In the genomic region with DNA sequence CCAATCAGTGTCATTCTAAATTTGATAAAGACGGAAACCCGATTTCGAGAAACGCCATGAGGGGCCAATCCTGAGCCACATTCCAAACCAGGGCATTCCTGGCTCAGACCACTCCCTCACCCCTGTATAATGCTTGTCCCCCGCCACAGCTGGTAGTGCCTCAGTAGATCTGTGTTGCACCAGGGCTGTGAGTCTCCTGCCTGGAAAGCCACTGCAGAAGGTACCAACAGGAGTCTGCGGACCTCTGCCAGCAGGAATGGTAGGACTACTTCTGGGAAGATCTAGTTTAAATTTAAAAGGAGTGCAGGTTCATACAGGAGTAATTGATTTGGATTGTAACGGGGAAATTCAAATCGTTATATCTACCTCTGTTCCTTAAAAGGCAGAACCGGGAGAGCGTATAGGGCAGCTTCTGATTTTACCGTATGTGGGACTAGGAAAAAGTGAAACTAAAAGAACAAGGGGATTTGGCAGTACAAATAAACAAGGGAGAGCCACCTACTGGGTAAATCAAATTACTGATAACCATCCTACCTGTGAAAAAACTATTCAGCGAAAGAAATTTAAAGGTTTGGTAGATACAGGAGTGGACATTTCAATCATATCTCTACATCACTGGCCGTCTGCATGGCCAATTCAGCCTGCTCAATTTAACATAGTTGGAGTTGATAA, we compare ENCODE assay signal across 33 cellular contexts. TPM values are rescaled to one million over a fixed set of nuclear protein-coding genes. Genes with fewer than 3 reads are reported as not detected.
DNase-seq lines count a peak whose midpoint lies in the region; ATAC-seq and TF ChIP-seq lines count a peak whose summit lies in the region.
"Had no signal": no experiment of that assay in that cellular context is flagged by ENCODE, and none has a peak within 500 bp of the region (broad histone marks: within the 10 kb centered on the region; RNA-seq: fewer than 3 reads in every experiment).

No MANE protein-coding gene starts in this region.

- BruUV-seq in PC-9 (replicated peaks; lab: Mats Ljungman, UMichigan), result no TSS peak

- H3K27me3 ChIP-seq in PC-9 (ENCODE audit: insufficient read depth, low read depth) (0 out of 2 replicates have a peak, but pooled peaks cover 11% of the 10 kb centered on the region), subcutaneous abdominal adipose tissue (ENCODE audit: control insufficient read depth in 5 of 5, insufficient read depth in 4 of 5, low read length in 5 of 5) (no peaks in the 10 kb centered on the region)
- H3K27me3 ChIP-seq: neural progenitor cell, pancreas, uterus had no signal

- POLR2A ChIA-PET in PC-9 (lab: Charles Lee; ENCODE audit: unreplicated experiment), result no interaction called here
- POLR2A ChIA-PET in T-cell (lab: Charles Lee), result no interaction called here

- peak overlapping the region; percentile 68 for H3K4me2 ChIP-seq in PC-9
- H3K4me2 ChIP-seq: neural progenitor cell had no signal

- H3K9me3 Mint-ChIP-seq in activated naive CD4-positive, alpha-beta T cell treated with anti-CD3 and anti-CD28 coated beads, Interleukin-2, amount 10 ng/mL, durations not matched to agents 7 days and 5 days, result peaks cover 76% of the 10 kb centered on the region
- peaks cover 70% of the 10 kb centered on the region for H3K9me3 Mint-ChIP-seq in progenitor cell of endocrine pancreas (ENCODE audit: low read depth)
- peaks cover 27 to 76% (median 73%) of the 10 kb centered on the region in 3 donors for H3K9me3 Mint-ChIP-seq in T-cell

- no peak overlapping the region for H3K4me3 Mint-ChIP-seq in activated naive CD4-positive, alpha-beta T cell treated with anti-CD3 and anti-CD28 coated beads, Interleukin-2, amount 10 ng/mL, durations not matched to agents 7 days and 5 days
- no peak overlapping the region for H3K4me3 Mint-ChIP-seq in progenitor cell of endocrine pancreas (ENCODE audit: low read depth)
- H3K4me3 Mint-ChIP-seq in T-cell, result no peak overlapping the region
- H3K4me3 Mint-ChIP-seq: activated CD4-positive, alpha-beta memory T cell treated with anti-CD3 and anti-CD28 coated beads for 36 hours; activated naive CD4-positive, alpha-beta T cell treated with anti-CD3 and anti-CD28 coated beads for 36 hours; activated T-cell treated with anti-CD3 and anti-CD28 coated beads, Interleukin-2, amount 50 U/mL, for 72 hours; B cell; brain; H9; neural progenitor cell; T-helper 17 cell had no signal

- DNase-seq in activated naive CD4-positive, alpha-beta T cell treated with anti-CD3 and anti-CD28 coated beads, Interleukin-2, amount 10 ng/mL, durations not matched to agents 7 days and 5 days, result no peak
- DNase-seq in activated naive CD4-positive, alpha-beta T cell (lab: John Stamatoyannopoulos, UW), result no peak
- DNase-seq in LNCaP clone FGC (ENCODE audit: low read depth), result no peak
- DNase-seq in PC-9, result no peak
- DNase-seq in progenitor cell of endocrine pancreas (ENCODE audit: low spot score, unreplicated experiment), result no peak
- DNase-seq in left ventricle myocardium superior, result no peak
- no peak for DNase-seq in T-cell
- DNase-seq: activated CD4-positive, alpha-beta memory T cell treated with anti-CD3 and anti-CD28 coated beads for 36 hours; activated naive CD4-positive, alpha-beta T cell treated with anti-CD3 and anti-CD28 coated beads for 36 hours; activated T-cell treated with anti-CD3 and anti-CD28 coated beads, Interleukin-2, amount 50 U/mL, for 72 hours; amniotic stem cell; CD8-positive, alpha-beta memory T cell; cerebellar nuclear complex; H9; Karpas-422; NCI-H1048; NCI-H187; NCI-H2227 treated with DMSO at 0.1 percent for 48 hours; pancreas; right cardiac atrium; stimulated activated CD4-positive, alpha-beta T cell treated with anti-CD3 and anti-CD28 coated beads, Interleukin-1b, Interleukin-23, amount 100 ng/mL, for 48 hours; stimulated activated naive CD8-positive, alpha-beta T cell treated with anti-CD3 and anti-CD28 coated beads, Interleukin-15, Interleukin-2, amounts not matched to agents 100 U/mL and 50 U/mL, for 24 hours; T-helper 17 cell; uterus had no signal

- TF ChIP-seq CTCF in LNCaP clone FGC (IDR thresholded peaks at IDR 0.05; ENCODE audit: control insufficient read depth, extremely low read depth, insufficient read depth), result no peak
- no peak for TF ChIP-seq CTCF in PC-9 (conservative IDR thresholded peaks at IDR 0.05)
- no peak for TF ChIP-seq CTCF in progenitor cell of endocrine pancreas (IDR thresholded peaks at IDR 0.05; ENCODE audit: unreplicated experiment)

- H3F3A ChIP-seq in PC-9 (ENCODE audit: insufficient read depth, low read depth), result no peaks in the 10 kb centered on the region

- H3K4me3 ChIP-seq in LNCaP clone FGC (ENCODE audit: low read depth, low read length) (peak overlapping the region; percentile 42), PC-9 (peak overlapping the region; percentile 45; the same call in 1 of the 2 replicates), subcutaneous abdominal adipose tissue (ENCODE audit: low read depth in 1 of 5, low read length in 5 of 5) (peak overlapping the region in 4 of 5 donors; percentile 17 to 45 (median 24))
- H3K4me3 ChIP-seq: neural progenitor cell, pancreas, uterus had no signal

- H3K27ac ChIP-seq in PC-9, result no peak overlapping the region
- no peak overlapping the region for H3K27ac ChIP-seq in subcutaneous abdominal adipose tissue (ENCODE audit: low read depth, low read length)
- H3K27ac ChIP-seq: neural progenitor cell, pancreas, uterus had no signal

- H3K9me3 ChIP-seq in PC-9 (ENCODE audit: insufficient read depth, low read depth), result peaks cover 21% of the 10 kb centered on the region
- peaks cover 29 to 89% (median 78%) of the 10 kb centered on the region in 5 donors for H3K9me3 ChIP-seq in subcutaneous abdominal adipose tissue (ENCODE audit: control insufficient read depth in 5 of 5, low read length in 5 of 5)
- H3K9me3 ChIP-seq: pancreas had no signal

- no peaks in the 10 kb centered on the region for H3K36me3 Mint-ChIP-seq in activated naive CD4-positive, alpha-beta T cell treated with anti-CD3 and anti-CD28 coated beads, Interleukin-2, amount 10 ng/mL, durations not matched to agents 7 days and 5 days
- H3K36me3 Mint-ChIP-seq in progenitor cell of endocrine pancreas (ENCODE audit: insufficient read depth) (peaks cover 32% of the 10 kb centered on the region), T-cell (peaks cover 9% of the 10 kb centered on the region)

- H3K27ac Mint-ChIP-seq in activated naive CD4-positive, alpha-beta T cell treated with anti-CD3 and anti-CD28 coated beads, Interleukin-2, amount 10 ng/mL, durations not matched to agents 7 days and 5 days, result peak overlapping the region; percentile 51
- H3K27ac Mint-ChIP-seq in progenitor cell of endocrine pancreas (no peak overlapping the region), T-cell (no peak overlapping the region)
- H3K27ac Mint-ChIP-seq: activated CD4-positive, alpha-beta memory T cell treated with anti-CD3 and anti-CD28 coated beads for 36 hours; activated naive CD4-positive, alpha-beta T cell treated with anti-CD3 and anti-CD28 coated beads for 36 hours; activated T-cell treated with anti-CD3 and anti-CD28 coated beads, Interleukin-2, amount 50 U/mL, for 72 hours; B cell; brain; CD8-positive, alpha-beta memory T cell; H9; neural progenitor cell; T-helper 17 cell had no signal

- H3K36me3 ChIP-seq in PC-9 (ENCODE audit: low read depth), result no peaks in the 10 kb centered on the region
- H3K36me3 ChIP-seq in subcutaneous abdominal adipose tissue (ENCODE audit: control insufficient read depth in 5 of 5, insufficient read depth in 5 of 5, low read length in 5 of 5), result no peaks in the 10 kb centered on the region
- H3K36me3 ChIP-seq: neural progenitor cell, pancreas, uterus had no signal

- intact Hi-C loops in PC-9 (cut with micrococcal nuclease; ENCODE audit: unreplicated experiment), result no loop called here
- intact Hi-C loops in left ventricle myocardium superior (cut with micrococcal nuclease), result no loop called here

- no peaks in the 10 kb centered on the region for H3K79me2 ChIP-seq in PC-9 (ENCODE audit: low read depth)

- no peak overlapping the region for H3K9ac ChIP-seq in subcutaneous abdominal adipose tissue (ENCODE audit: low read length in 5 of 5)
- H3K9ac ChIP-seq: neural progenitor cell had no signal

- H2AFZ ChIP-seq in PC-9, result peak overlapping the region; percentile 67
- H2AFZ ChIP-seq: neural progenitor cell had no signal

- no peak for ATAC-seq in left ventricle myocardium superior
- no peak for ATAC-seq in T-cell (replicated peaks in 1 of 4)
- ATAC-seq: activated CD4-positive, CD25-positive, alpha-beta regulatory T cell treated with anti-CD3 and anti-CD28 coated beads, Interleukin-2, amount 50 U/mL, for 24 hours; activated T-cell treated with anti-CD3 and anti-CD28 coated beads, Interleukin-2, amount 50 U/mL, for 72 hours; esophagus mucosa; pancreas; right cardiac atrium; stimulated activated naive CD8-positive, alpha-beta T cell treated with anti-CD3 and anti-CD28 coated beads, Interleukin-15, Interleukin-2, amounts not matched to agents 100 U/mL and 50 U/mL, for 24 hours; T-helper 17 cell had no signal

- H3K4me1 ChIP-seq in PC-9 (replicated peaks; ENCODE audit: insufficient read depth) (no peaks in the 10 kb centered on the region), subcutaneous abdominal adipose tissue (ENCODE audit: control insufficient read depth in 5 of 5, insufficient read depth in 5 of 5, low read length in 5 of 5) (no peaks in the 10 kb centered on the region)
- H3K4me1 ChIP-seq: neural progenitor cell, pancreas, uterus had no signal

- H4K20me1 ChIP-seq in PC-9 (ENCODE audit: insufficient read depth), result no peaks in the 10 kb centered on the region

- no peaks in the 10 kb centered on the region for H3K27me3 Mint-ChIP-seq in activated naive CD4-positive, alpha-beta T cell treated with anti-CD3 and anti-CD28 coated beads, Interleukin-2, amount 10 ng/mL, durations not matched to agents 7 days and 5 days
- H3K27me3 Mint-ChIP-seq in progenitor cell of endocrine pancreas, result no peaks in the 10 kb centered on the region
- H3K27me3 Mint-ChIP-seq in T-cell, result no peaks in the 10 kb centered on the region
- H3K27me3 Mint-ChIP-seq: activated CD4-positive, alpha-beta memory T cell treated with anti-CD3 and anti-CD28 coated beads for 36 hours; B cell; brain; CD8-positive, alpha-beta memory T cell; T-helper 17 cell had no signal

- H3K9me2 ChIP-seq in PC-9 (ENCODE audit: insufficient read depth), result no peaks in the 10 kb centered on the region

- CTCF ChIA-PET in activated naive CD4-positive, alpha-beta T cell treated with anti-CD3 and anti-CD28 coated beads, Interleukin-2, amount 10 ng/mL, durations not matched to agents 7 days and 5 days (lab: Charles Lee), result no interaction called here
- CTCF ChIA-PET in PC-9 (lab: Charles Lee), result no interaction called here
- CTCF ChIA-PET in T-cell (lab: Charles Lee), result no interaction called here

- no peaks in the 10 kb centered on the region for H3K4me1 Mint-ChIP-seq in activated naive CD4-positive, alpha-beta T cell treated with anti-CD3 and anti-CD28 coated beads, Interleukin-2, amount 10 ng/mL, durations not matched to agents 7 days and 5 days
- H3K4me1 Mint-ChIP-seq in progenitor cell of endocrine pancreas (ENCODE audit: low read depth), result no peaks in the 10 kb centered on the region
- no peaks in the 10 kb centered on the region for H3K4me1 Mint-ChIP-seq in T-cell
- H3K4me1 Mint-ChIP-seq: B cell, brain, H9, neural progenitor cell, T-helper 17 cell had no signal

RNA-seq across cellular contexts. Expression of a gene that starts 20.8 kb away (rescaled TPM):
- total RNA-seq in PC-9 (2021) (13.8 and 14.9 TPM in 2 replicates), progenitor cell of endocrine pancreas (35.4 and 37.0 TPM in 2 replicates), left ventricle myocardium superior (7.9 TPM), T-cell (100 to 1,000 TPM in 1 of 5 donors, 10 to 100 TPM in 4; 44.2 to 117 (median 71.1) TPM)

RNA-seq across cellular contexts. Expression of a gene that starts 42.3 kb away (rescaled TPM):
- 2.4 and 2.7 TPM in 2 replicates for total RNA-seq in PC-9 (2021)
- total RNA-seq in progenitor cell of endocrine pancreas, result not detected in 2 replicates
- total RNA-seq in left ventricle myocardium superior, result not detected
- total RNA-seq in T-cell, result not detected
- total RNA-seq: activated CD4-positive, alpha-beta memory T cell treated with anti-CD3 and anti-CD28 coated beads for 36 hours; B cell; CD8-positive, alpha-beta memory T cell; esophagus mucosa; G401; H9; liver; myocyte; pancreas; right cardiac atrium; T-helper 17 cell had no signal
